Comparison of ENCODE assay signal across 8 cellular contexts in genomic region chr17:27381007-27381501, GRCh38.
DNase-seq lines count a peak whose midpoint lies in the region; ATAC-seq and TF ChIP-seq lines count a peak whose summit lies in the region.

No MANE protein-coding gene starts in this region.

- intact Hi-C loops in psoas muscle (cut with DNase I), result no loop called here
- intact Hi-C loops in aorta (cut with DNase I), result loop anchor here (5.0 to 10.0 kb wide), 2 partner anchors 76 to 224 kb away; partner anchors contain the start of gene KSR1 (in 1 of the 2)

- H3K4me3 ChIP-seq in KMS-11 (IDR thresholded peaks at IDR 0.05; ENCODE audit: insufficient read depth, low read depth, low read length) (no peak overlapping the region), cardiac muscle cell (no peak overlapping the region), psoas muscle (no peak overlapping the region), aorta (ENCODE audit: low read length in 2 of 2) (no peak overlapping the region)

- peak; percentile 36 to 71 (median 49) for ATAC-seq in psoas muscle
- peak; percentile 45 for ATAC-seq in aorta (ENCODE audit: low FRiP score)

- H3K9me3 ChIP-seq in cardiac muscle cell (ENCODE audit: low read depth), result no peaks in the 10 kb centered on the region
- no peaks in the 10 kb centered on the region for H3K9me3 ChIP-seq in psoas muscle
- H3K9me3 ChIP-seq in aorta (ENCODE audit: control insufficient read depth, low read length), result no peaks in the 10 kb centered on the region

- no peaks in the 10 kb centered on the region for H3K79me2 ChIP-seq in KMS-11 (ENCODE audit: insufficient read depth, low read depth)

- H3K4me2 ChIP-seq in KMS-11, result no peak overlapping the region

- no peak overlapping the region for H3K9ac ChIP-seq in KMS-11

- 46 to 53% (median 48%) methylated on average over 22 of the region's 22 CpGs for WGBS in psoas muscle, 3 donors
- 61 to 62% methylated on average over 22 of the region's 22 CpGs for whole genome bisulfite sequencing in aorta, 2 donors

- DNase-seq in SIG-M5 treated with dmso at 0.1 percent for 504 hours (lab: John Stamatoyannopoulos, UW; ENCODE audit: unreplicated experiment) (peak; percentile 6), SIG-M5 (lab: John Stamatoyannopoulos, UW) (no peak), SHP77 treated with DMSO at 0.1 percent for 48 hours (lab: John Stamatoyannopoulos, UW) (peak; percentile 47), activated gamma-delta T cell treated with Interleukin-2 at 50 U/mL for 16 hours (peak; percentile 60), cardiac muscle cell (ENCODE audit: low read depth in 1 of 2, low spot score in 1 of 2) (peak; percentile 62 to 65), psoas muscle (peak; percentile 74 to 84), aorta (peak; percentile 83 to 92)

- H3K4me1 ChIP-seq in KMS-11 (ENCODE audit: low read depth, poor library complexity, severe bottlenecking) (no peaks in the 10 kb centered on the region), cardiac muscle cell (ENCODE audit: low read depth) (no peaks in the 10 kb centered on the region), psoas muscle (peaks cover 11% of the 10 kb centered on the region), aorta (ENCODE audit: control insufficient read depth in 1 of 2, insufficient read depth in 2 of 2, low read length in 2 of 2) (no peaks in the 10 kb centered on the region)

- H3K36me3 ChIP-seq in KMS-11 (ENCODE audit: insufficient read depth), result no peaks in the 10 kb centered on the region
- no peaks in the 10 kb centered on the region for H3K36me3 ChIP-seq in cardiac muscle cell
- no peaks in the 10 kb centered on the region for H3K36me3 ChIP-seq in psoas muscle (ENCODE audit: insufficient read depth in 1 of 2, low read depth in 1 of 2)
- no peaks in the 10 kb centered on the region for H3K36me3 ChIP-seq in aorta (ENCODE audit: control insufficient read depth in 1 of 2, insufficient read depth in 2 of 2, low read length in 1 of 2)

- TF ChIP-seq CTCF in KMS-11 (conservative IDR thresholded peaks at IDR 0.05; ENCODE audit: low read depth, low read length) (peak; percentile 54), cardiac muscle cell (IDR thresholded peaks at IDR 0.05; ENCODE audit: low read depth, low read length) (peak; percentile 93), psoas muscle (IDR thresholded peaks at IDR 0.05) (peak; percentile 69)

- no peaks in the 10 kb centered on the region for H3K27me3 ChIP-seq in KMS-11 (ENCODE audit: insufficient read depth, low read depth)
- H3K27me3 ChIP-seq in cardiac muscle cell, result no peaks in the 10 kb centered on the region
- peaks cover 0 to 2% (median 0%) of the 10 kb centered on the region in 3 donors for H3K27me3 ChIP-seq in psoas muscle (ENCODE audit: insufficient read depth in 3 of 3, low read length in 2 of 3)
- no peaks in the 10 kb centered on the region for H3K27me3 ChIP-seq in aorta (ENCODE audit: control insufficient read depth in 1 of 2, insufficient read depth in 2 of 2, low read length in 1 of 2)

- no peaks in the 10 kb centered on the region for H4K20me1 ChIP-seq in KMS-11 (ENCODE audit: insufficient read depth)

- H2AFZ ChIP-seq in KMS-11 (ENCODE audit: low read depth), result no peak overlapping the region

- H3K27ac ChIP-seq in KMS-11, result no peak overlapping the region
- H3K27ac ChIP-seq in cardiac muscle cell, result no peak overlapping the region
- H3K27ac ChIP-seq in psoas muscle, result no peak overlapping the region
- H3K27ac ChIP-seq in aorta (ENCODE audit: low read depth in 1 of 2, low read length in 2 of 2), result no peak overlapping the region

Comparison
In these comparisons a context has a peak if more than half of its experiments do, and no peak if none do; other contexts are left out.
1. intact Hi-C loops: an anchor here in aorta (5.0 to 10.0 kb wide); none called in psoas muscle.